Comparison of ENCODE assay signal across 24 cellular contexts in genomic region chr4:3838437-3839380, GRCh38.
"Had no signal": no experiment of that assay in that cellular context is flagged by ENCODE, and none has a peak within 500 bp of the region (broad histone marks: within the 10 kb centered on the region; RNA-seq: fewer than 3 reads in every experiment).

No MANE protein-coding gene starts in this region.

- H3K4me1 Mint-ChIP-seq: activated CD4-positive, alpha-beta T cell treated with anti-CD3 and anti-CD28 coated beads, Interleukin-2, amount 10 ng/mL, durations not matched to agents 24 days and 14 days; activated naive CD4-positive, alpha-beta T cell treated with anti-CD3 and anti-CD28 coated beads, Interleukin-2, amount 10 ng/mL, durations not matched to agents 7 days and 5 days; activated naive CD8-positive, alpha-beta T cell treated with anti-CD3 and anti-CD28 coated beads, Interleukin-2, amount 10 ng/mL, durations not matched to agents 7 days and 5 days had no signal

- H3K9me3 ChIP-seq: adrenal gland, Peyer's patch had no signal

- H3K9me3 Mint-ChIP-seq: activated CD4-positive, alpha-beta memory T cell treated with anti-CD3 and anti-CD28 coated beads for 36 hours; activated CD4-positive, alpha-beta T cell treated with anti-CD3 and anti-CD28 coated beads, Interleukin-2, amount 10 ng/mL, durations not matched to agents 24 days and 14 days; activated naive CD8-positive, alpha-beta T cell treated with anti-CD3 and anti-CD28 coated beads, Interleukin-2, amount 10 ng/mL, durations not matched to agents 7 days and 5 days; activated T-cell treated with anti-CD3 and anti-CD28 coated beads, Interleukin-2, amount 50 U/mL, for 4 hours; T-helper 1 cell treated with Interleukin-12 subunit alpha and Interleukin-12 subunit beta and Interleukin-4 antibody, amounts not matched to agents 30 μg/mL and 1 μg/mL, for 36 hours had no signal

- FAIRE-seq: K562 had no signal

- H3K36me3 ChIP-seq: adrenal gland, breast epithelium, Peyer's patch had no signal

- H3K36me3 Mint-ChIP-seq: activated CD4-positive, alpha-beta memory T cell treated with anti-CD3 and anti-CD28 coated beads for 36 hours; activated naive CD4-positive, alpha-beta T cell treated with anti-CD3 and anti-CD28 coated beads, Interleukin-2, amount 10 ng/mL, durations not matched to agents 7 days and 5 days; activated naive CD8-positive, alpha-beta T cell treated with anti-CD3 and anti-CD28 coated beads, Interleukin-2, amount 10 ng/mL, durations not matched to agents 7 days and 5 days had no signal

- H3K4me3 ChIP-seq: adrenal gland, breast epithelium, K562, Peyer's patch had no signal

- H3K4me1 ChIP-seq: breast epithelium, Peyer's patch had no signal

- ATAC-seq: activated T-cell treated with anti-CD3 and anti-CD28 coated beads, Interleukin-2, amount 50 U/mL, for 4 hours; K562; WTC11 had no signal

- DNase-seq: activated CD4-positive, alpha-beta memory T cell treated with anti-CD3 and anti-CD28 coated beads for 36 hours; activated CD4-positive, alpha-beta T cell treated with anti-CD3 and anti-CD28 coated beads for 1 hour; activated CD4-positive, alpha-beta T cell treated with anti-CD3 and anti-CD28 coated beads, Interleukin-2, amount 10 ng/mL, durations not matched to agents 24 days and 14 days; activated CD8-positive, alpha-beta memory T cell treated with anti-CD3 and anti-CD28 coated beads for 24 hours; activated gamma-delta T cell; activated naive CD4-positive, alpha-beta T cell treated with anti-CD3 and anti-CD28 coated beads, Interleukin-2, amount 10 ng/mL, durations not matched to agents 7 days and 5 days; activated naive CD8-positive, alpha-beta T cell treated with anti-CD3 and anti-CD28 coated beads, Interleukin-2, amount 10 ng/mL, durations not matched to agents 7 days and 5 days; activated T-cell treated with anti-CD3 and anti-CD28 coated beads, Interleukin-2, amount 50 U/mL, for 4 hours; adrenal gland; anterior cingulate cortex; caudate nucleus; Karpas-422; MM.1S; NCI-H1105 treated with DMSO at 0.1 percent for 48 hours; NCI-H1436 treated with DMSO at 0.1 percent for 48 hours; NCI-H187; NCI-H2081; Peyer's patch; SHP77 treated with DMSO at 0.1 percent for 48 hours; T-helper 9 cell had no signal

- H3K4me3 Mint-ChIP-seq: activated CD4-positive, alpha-beta memory T cell treated with anti-CD3 and anti-CD28 coated beads for 36 hours; activated CD4-positive, alpha-beta T cell treated with anti-CD3 and anti-CD28 coated beads, Interleukin-2, amount 10 ng/mL, durations not matched to agents 24 days and 14 days; activated naive CD4-positive, alpha-beta T cell treated with anti-CD3 and anti-CD28 coated beads, Interleukin-2, amount 10 ng/mL, durations not matched to agents 7 days and 5 days; activated naive CD8-positive, alpha-beta T cell treated with anti-CD3 and anti-CD28 coated beads, Interleukin-2, amount 10 ng/mL, durations not matched to agents 7 days and 5 days; activated T-cell treated with anti-CD3 and anti-CD28 coated beads, Interleukin-2, amount 50 U/mL, for 4 hours; T-helper 1 cell treated with Interleukin-12 subunit alpha and Interleukin-12 subunit beta and Interleukin-4 antibody, amounts not matched to agents 30 μg/mL and 1 μg/mL, for 36 hours; WTC11 had no signal

- H3K27ac Mint-ChIP-seq: activated CD4-positive, alpha-beta memory T cell treated with anti-CD3 and anti-CD28 coated beads for 36 hours; activated CD4-positive, alpha-beta T cell treated with anti-CD3 and anti-CD28 coated beads, Interleukin-2, amount 10 ng/mL, durations not matched to agents 24 days and 14 days; activated naive CD4-positive, alpha-beta T cell treated with anti-CD3 and anti-CD28 coated beads, Interleukin-2, amount 10 ng/mL, durations not matched to agents 7 days and 5 days; activated naive CD8-positive, alpha-beta T cell treated with anti-CD3 and anti-CD28 coated beads, Interleukin-2, amount 10 ng/mL, durations not matched to agents 7 days and 5 days; T-helper 1 cell treated with Interleukin-12 subunit alpha and Interleukin-12 subunit beta and Interleukin-4 antibody, amounts not matched to agents 30 μg/mL and 1 μg/mL, for 36 hours; WTC11 had no signal

- H3K27me3 ChIP-seq: adrenal gland, Peyer's patch had no signal

- H3K27ac ChIP-seq: adrenal gland, breast epithelium, Peyer's patch had no signal
